ENCODE assay signal across 8 cellular contexts in genomic region chr17:68457539-68458259, GRCh38. TPM values are rescaled to one million over a fixed set of nuclear protein-coding genes. Genes with fewer than 3 reads are reported as not detected.
A peak's percentile ranks its signal among the peaks of the same experiment; 100 is the strongest.
DNase-seq lines count a peak whose midpoint lies in the region; ATAC-seq and TF ChIP-seq lines count a peak whose summit lies in the region.

No MANE protein-coding gene starts in this region.

- H3K4me1 Mint-ChIP-seq in type B pancreatic cell (ENCODE audit: unreplicated experiment) = peaks cover 31% of the 10 kb centered on the region

- H3K27me3 Mint-ChIP-seq in type B pancreatic cell = peaks cover 10% of the 10 kb centered on the region

- intact Hi-C loops in adrenal gland (cut with DNase I) = no loop called here
- intact Hi-C loops in heart left ventricle (cut with DNase I) = no loop called here

- peak overlapping the region; percentile 99 for H3K27ac Mint-ChIP-seq in type B pancreatic cell

- H3K4me3 Mint-ChIP-seq in type B pancreatic cell = peak overlapping the region; percentile 91

- ATAC-seq in HG02678 (IDR thresholded peaks at IDR 0.05; ENCODE audit: unreplicated experiment) (peak; percentile 77), heart left ventricle (peak; percentile 83 to 91 (median 87))

- WGBS in adrenal gland, 4 donors = 0 to 1% (median 0%) methylated on average over 9 to 46 of the region's 54 CpGs
- 0 to 1% (median 0%) methylated on average over 17 to 51 of the region's 54 CpGs for WGBS in heart left ventricle, 4 donors

- H3K4me1 ChIP-seq in adrenal gland (replicated peaks in 1 of 2) = peaks cover 12 to 61% of the 10 kb centered on the region in 2 donors
- H3K4me1 ChIP-seq in heart left ventricle = peaks cover 0 to 79% (median 51%) of the 10 kb centered on the region in 12 donors

- no peaks in the 10 kb centered on the region for H3K36me3 ChIP-seq in adrenal gland (replicated peaks in 1 of 2)
- H3K36me3 ChIP-seq in heart left ventricle = peaks cover 0 to 3% (median 0%) of the 10 kb centered on the region in 9 donors

- TF ChIP-seq CTCF in GM12864 (IDR thresholded peaks at IDR 0.05; ENCODE audit: low read depth, low read length, missing control alignments) (no peak), adrenal gland (IDR thresholded peaks at IDR 0.05) (peak in 1 of 6 experiments; percentile 23), heart left ventricle (IDR thresholded peaks at IDR 0.05) (no peak), type B pancreatic cell (conservative IDR thresholded peaks at IDR 0.05) (peak; percentile 20)

- H3K9me3 ChIP-seq in adrenal gland (replicated peaks in 1 of 3) (no peaks in the 10 kb centered on the region), heart left ventricle (no peaks in the 10 kb centered on the region)

- DNase-seq in GM12864 (ENCODE audit: low read depth) (peak; percentile 90), NCI-H128 (lab: John Stamatoyannopoulos, UW; ENCODE audit: unreplicated experiment) (peak; percentile 86), SW 1271 (lab: John Stamatoyannopoulos, UW) (peak; percentile 93 to 94), adrenal gland (peak; percentile 99 to 100 (median 99)), heart left ventricle (peak; percentile 99 to 100 (median 99)), pons (ENCODE audit: low spot score) (peak; percentile 99), type B pancreatic cell (ENCODE audit: extremely low spot score, unreplicated experiment) (peak; percentile 100)

- H3K36me3 Mint-ChIP-seq in type B pancreatic cell = peaks cover 4% of the 10 kb centered on the region

- H3K27ac ChIP-seq in adrenal gland = peak overlapping the region; percentile 40 to 99 (median 95)
- peak overlapping the region; percentile 56 to 99 (median 95) for H3K27ac ChIP-seq in heart left ventricle

- TF ChIP-seq POLR2A in adrenal gland (IDR thresholded peaks at IDR 0.05) (peak; percentile 80 to 99), heart left ventricle (IDR thresholded peaks at IDR 0.05) (peak; percentile 98)

- H3K9me3 Mint-ChIP-seq in type B pancreatic cell = no peaks in the 10 kb centered on the region

- H3K27me3 ChIP-seq in adrenal gland (no peaks in the 10 kb centered on the region), heart left ventricle (no peaks in the 10 kb centered on the region)

- peak overlapping the region; percentile 64 for H3K4me3 ChIP-seq in GM12864 (ENCODE audit: low read depth, low read length)
- peak overlapping the region in 3 of 4 donors; percentile 2 to 93 (median 39) for H3K4me3 ChIP-seq in adrenal gland
- H3K4me3 ChIP-seq in heart left ventricle = peak overlapping the region; percentile 59 to 94 (median 72)

RNA-seq across cellular contexts. Expression of gene WIPI1, which starts 0.4 kb away (rescaled TPM):
- 100 to 1,000 TPM in 1 of 8 donors, 10 to 100 TPM in 7; 26.4 to 148 (median 51.0) TPM for total RNA-seq in adrenal gland
- polyA plus RNA-seq in adrenal gland = 10 to 100 TPM; 19.3 to 38.2 (median 23.5) TPM
- 100 to 1,000 TPM in 5 of 9 donors, 10 to 100 TPM in 4; 68.6 to 145 (median 103) TPM for total RNA-seq in heart left ventricle
- polyA plus RNA-seq in heart left ventricle = 100 to 1,000 TPM in 1 of 2 donors, 10 to 100 TPM in 1; 57.1 to 128 TPM
- 39.0 and 52.2 TPM in 2 replicates for total RNA-seq in type B pancreatic cell (ENCODE audit: low replicate concordance)

RNA-seq across cellular contexts. Expression of gene PRKAR1A, which starts 54.5 kb away (rescaled TPM):
- total RNA-seq in adrenal gland = 100 to 1,000 TPM; 138 to 467 (median 388) TPM
- 100 to 1,000 TPM in 1 of 3 donors, 10 to 100 TPM in 2; 56.3 to 428 (median 84.1) TPM for polyA plus RNA-seq in adrenal gland
- total RNA-seq in heart left ventricle = 1,000 to 10,000 TPM in 3 of 9 donors, 100 to 1,000 TPM in 6; 435 to 1,392 (median 837) TPM
- polyA plus RNA-seq in heart left ventricle = 100 to 1,000 TPM; 192 to 904 TPM
- total RNA-seq in type B pancreatic cell (ENCODE audit: low replicate concordance) = 242 and 263 TPM in 2 replicates

Comparison
In these comparisons a context has a peak if more than half of its experiments do, and no peak if none do; other contexts are left out.
1. Peak in every context shown above with its lines: DNase-seq, ATAC-seq, H3K4me3 ChIP-seq and H3K27ac ChIP-seq.